In the genomic region with DNA sequence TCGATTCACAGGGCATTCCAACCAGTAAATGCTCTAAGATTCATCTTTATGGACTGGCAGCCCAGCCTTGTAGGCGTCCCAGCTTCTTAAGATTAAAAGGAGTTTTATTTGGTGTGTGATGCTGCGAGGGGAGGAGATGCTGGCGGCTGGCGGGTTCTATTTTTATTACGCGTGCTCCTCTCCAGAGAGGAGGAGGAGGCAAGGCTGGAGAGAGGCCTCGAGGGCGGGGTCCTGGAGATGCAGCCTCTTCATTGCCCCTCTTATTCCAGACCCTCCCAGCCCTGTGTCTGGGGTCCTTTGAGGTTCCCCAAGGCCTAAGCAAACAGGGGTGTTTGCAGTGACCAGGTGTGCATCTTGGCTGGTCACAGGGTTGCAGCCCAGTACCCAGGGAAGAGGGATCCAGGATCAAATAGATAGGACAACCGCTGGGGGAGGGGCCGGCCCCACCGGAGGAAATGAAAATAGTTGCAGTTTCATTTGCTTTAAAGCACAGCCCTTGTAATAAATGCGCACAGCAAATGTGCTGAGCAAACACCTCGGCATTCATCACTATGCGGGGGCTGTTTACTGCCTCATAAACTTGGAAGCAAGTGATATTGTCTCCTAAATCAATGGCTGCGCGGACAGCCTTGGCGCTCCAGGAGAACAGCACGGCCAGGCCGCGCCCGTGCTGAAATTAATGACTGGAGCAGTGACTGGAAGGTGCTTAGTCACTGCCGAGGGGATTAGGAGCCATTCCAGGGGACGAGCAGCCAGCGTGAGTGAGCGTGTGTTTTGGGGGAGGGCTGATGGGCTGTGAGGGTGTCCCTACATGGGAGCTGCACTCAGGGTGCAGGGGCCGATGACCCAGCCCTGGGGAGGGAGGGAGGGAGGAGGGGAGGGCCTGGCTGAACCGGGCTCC, we compare ENCODE assay signal across 1 cellular context.
A peak's percentile ranks its signal among the peaks of the same experiment; 100 is the strongest.
TF ChIP-seq lines count a peak whose summit lies in the region.

No MANE protein-coding gene starts in this region.

TF ChIP-seq in K562, 482 proteins besides CTCF, POLR2A, EP300 and RAD21 (continued from another document and continues in another):
- TF ChIP-seq, protein P1, sequence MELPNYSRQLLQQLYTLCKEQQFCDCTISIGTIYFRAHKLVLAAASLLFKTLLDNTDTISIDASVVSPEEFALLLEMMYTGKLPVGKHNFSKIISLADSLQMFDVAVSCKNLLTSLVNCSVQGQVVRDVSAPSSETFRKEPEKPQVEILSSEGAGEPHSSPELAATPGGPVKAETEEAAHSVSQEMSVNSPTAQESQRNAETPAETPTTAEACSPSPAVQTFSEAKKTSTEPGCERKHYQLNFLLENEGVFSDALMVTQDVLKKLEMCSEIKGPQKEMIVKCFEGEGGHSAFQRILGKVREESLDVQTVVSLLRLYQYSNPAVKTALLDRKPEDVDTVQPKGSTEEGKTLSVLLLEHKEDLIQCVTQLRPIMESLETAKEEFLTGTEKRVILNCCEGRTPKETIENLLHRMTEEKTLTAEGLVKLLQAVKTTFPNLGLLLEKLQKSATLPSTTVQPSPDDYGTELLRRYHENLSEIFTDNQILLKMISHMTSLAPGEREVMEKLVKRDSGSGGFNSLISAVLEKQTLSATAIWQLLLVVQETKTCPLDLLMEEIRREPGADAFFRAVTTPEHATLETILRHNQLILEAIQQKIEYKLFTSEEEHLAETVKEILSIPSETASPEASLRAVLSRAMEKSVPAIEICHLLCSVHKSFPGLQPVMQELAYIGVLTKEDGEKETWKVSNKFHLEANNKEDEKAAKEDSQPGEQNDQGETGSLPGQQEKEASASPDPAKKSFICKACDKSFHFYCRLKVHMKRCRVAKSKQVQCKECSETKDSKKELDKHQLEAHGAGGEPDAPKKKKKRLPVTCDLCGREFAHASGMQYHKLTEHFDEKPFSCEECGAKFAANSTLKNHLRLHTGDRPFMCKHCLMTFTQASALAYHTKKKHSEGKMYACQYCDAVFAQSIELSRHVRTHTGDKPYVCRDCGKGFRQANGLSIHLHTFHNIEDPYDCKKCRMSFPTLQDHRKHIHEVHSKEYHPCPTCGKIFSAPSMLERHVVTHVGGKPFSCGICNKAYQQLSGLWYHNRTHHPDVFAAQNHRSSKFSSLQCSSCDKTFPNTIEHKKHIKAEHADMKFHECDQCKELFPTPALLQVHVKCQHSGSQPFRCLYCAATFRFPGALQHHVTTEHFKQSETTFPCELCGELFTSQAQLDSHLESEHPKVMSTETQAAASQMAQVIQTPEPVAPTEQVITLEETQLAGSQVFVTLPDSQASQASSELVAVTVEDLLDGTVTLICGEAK (IDR thresholded peaks at IDR 0.05) = 0 out of 2 replicates have a peak, but pooled peaks have one; percentile 15
- TF ChIP-seq, protein P1 (CRISPR knock-in tag; IDR thresholded peaks at IDR 0.05) = no peak
- TF ChIP-seq, protein P2, sequence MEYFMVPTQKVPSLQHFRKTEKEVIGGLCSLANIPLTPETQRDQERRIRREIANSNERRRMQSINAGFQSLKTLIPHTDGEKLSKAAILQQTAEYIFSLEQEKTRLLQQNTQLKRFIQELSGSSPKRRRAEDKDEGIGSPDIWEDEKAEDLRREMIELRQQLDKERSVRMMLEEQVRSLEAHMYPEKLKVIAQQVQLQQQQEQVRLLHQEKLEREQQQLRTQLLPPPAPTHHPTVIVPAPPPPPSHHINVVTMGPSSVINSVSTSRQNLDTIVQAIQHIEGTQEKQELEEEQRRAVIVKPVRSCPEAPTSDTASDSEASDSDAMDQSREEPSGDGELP (CRISPR knock-in tag; IDR thresholded peaks at IDR 0.05; ENCODE audit: borderline replicate concordance) = peak; percentile 72; the same call in 1 of the 2 replicates
- TF ChIP-seq PURB (CRISPR knock-in tag; IDR thresholded peaks at IDR 0.05; ENCODE audit: low read depth) (no peak), MEIS2 (IDR thresholded peaks at IDR 0.05; ENCODE audit: partially characterized antibody) (peak; percentile 83), KAT2B (IDR thresholded peaks at IDR 0.05; ENCODE audit: low read depth, low read length) (no peak), CTBP1 (IDR thresholded peaks at IDR 0.05; ENCODE audit: borderline replicate concordance) (peak; percentile 64; the same call in 1 of the 2 replicates), RAD51 (IDR thresholded peaks at IDR 0.05; ENCODE audit: borderline replicate concordance, low read depth) (no peak), LCOR (CRISPR knock-in tag; IDR thresholded peaks at IDR 0.05) (0 out of 2 replicates have a peak, but pooled peaks have one; percentile 22), RCOR1 (IDR thresholded peaks at IDR 0.05; ENCODE audit: borderline replicate concordance in 1 of 2, low read depth in 2 of 2, low read length in 2 of 2) (peak in 1 of 2 experiments; percentile 64; a peak in 3 of 4 replicates), NFRKB (IDR thresholded peaks at IDR 0.05; ENCODE audit: low read depth) (peak; percentile 58; the same call in 1 of the 2 replicates), SMARCA4 (IDR thresholded peaks at IDR 0.05) (peak; percentile 81), PCBP1 (IDR thresholded peaks at IDR 0.05; ENCODE audit: low read depth, low read length, poor library complexity, severe bottlenecking) (peak; percentile 67), CBFA2T3 (IDR thresholded peaks at IDR 0.05) (0 out of 2 replicates have a peak, but pooled peaks have one; percentile 19), ZNF644 (tag; IDR thresholded peaks at IDR 0.05; ENCODE audit: low read depth) (0 out of 2 replicates have a peak, but pooled peaks have one; percentile 28), HNRNPLL (IDR thresholded peaks at IDR 0.05; ENCODE audit: low read depth, low read length, poor library complexity, severe bottlenecking) (no peak), BHLHE40 (IDR thresholded peaks at IDR 0.05; ENCODE audit: low read length) (peak; percentile 86), ARID1B (IDR thresholded peaks at IDR 0.05) (peak; percentile 75), TFAM (CRISPR knock-in tag; conservative IDR thresholded peaks at IDR 0.05) (no peak), MAFK (IDR thresholded peaks at IDR 0.05; ENCODE audit: low read length) (peak; percentile 74), NR4A1 (CRISPR knock-in tag; IDR thresholded peaks at IDR 0.05) (no peak), NR4A1 (tag; IDR thresholded peaks at IDR 0.05) (0 out of 2 replicates have a peak, but pooled peaks have one; percentile 43)
- TF ChIP-seq, protein P3, sequence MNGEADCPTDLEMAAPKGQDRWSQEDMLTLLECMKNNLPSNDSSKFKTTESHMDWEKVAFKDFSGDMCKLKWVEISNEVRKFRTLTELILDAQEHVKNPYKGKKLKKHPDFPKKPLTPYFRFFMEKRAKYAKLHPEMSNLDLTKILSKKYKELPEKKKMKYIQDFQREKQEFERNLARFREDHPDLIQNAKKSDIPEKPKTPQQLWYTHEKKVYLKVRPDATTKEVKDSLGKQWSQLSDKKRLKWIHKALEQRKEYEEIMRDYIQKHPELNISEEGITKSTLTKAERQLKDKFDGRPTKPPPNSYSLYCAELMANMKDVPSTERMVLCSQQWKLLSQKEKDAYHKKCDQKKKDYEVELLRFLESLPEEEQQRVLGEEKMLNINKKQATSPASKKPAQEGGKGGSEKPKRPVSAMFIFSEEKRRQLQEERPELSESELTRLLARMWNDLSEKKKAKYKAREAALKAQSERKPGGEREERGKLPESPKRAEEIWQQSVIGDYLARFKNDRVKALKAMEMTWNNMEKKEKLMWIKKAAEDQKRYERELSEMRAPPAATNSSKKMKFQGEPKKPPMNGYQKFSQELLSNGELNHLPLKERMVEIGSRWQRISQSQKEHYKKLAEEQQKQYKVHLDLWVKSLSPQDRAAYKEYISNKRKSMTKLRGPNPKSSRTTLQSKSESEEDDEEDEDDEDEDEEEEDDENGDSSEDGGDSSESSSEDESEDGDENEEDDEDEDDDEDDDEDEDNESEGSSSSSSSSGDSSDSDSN (IDR thresholded peaks at IDR 0.05; ENCODE audit: borderline replicate concordance in 1 of 2, low read depth in 2 of 2, low read length in 2 of 2) = 0 out of 4 replicates have a peak, but pooled peaks of 1 of the 2 experiments have one; percentile 74
- TF ChIP-seq, protein P4, sequence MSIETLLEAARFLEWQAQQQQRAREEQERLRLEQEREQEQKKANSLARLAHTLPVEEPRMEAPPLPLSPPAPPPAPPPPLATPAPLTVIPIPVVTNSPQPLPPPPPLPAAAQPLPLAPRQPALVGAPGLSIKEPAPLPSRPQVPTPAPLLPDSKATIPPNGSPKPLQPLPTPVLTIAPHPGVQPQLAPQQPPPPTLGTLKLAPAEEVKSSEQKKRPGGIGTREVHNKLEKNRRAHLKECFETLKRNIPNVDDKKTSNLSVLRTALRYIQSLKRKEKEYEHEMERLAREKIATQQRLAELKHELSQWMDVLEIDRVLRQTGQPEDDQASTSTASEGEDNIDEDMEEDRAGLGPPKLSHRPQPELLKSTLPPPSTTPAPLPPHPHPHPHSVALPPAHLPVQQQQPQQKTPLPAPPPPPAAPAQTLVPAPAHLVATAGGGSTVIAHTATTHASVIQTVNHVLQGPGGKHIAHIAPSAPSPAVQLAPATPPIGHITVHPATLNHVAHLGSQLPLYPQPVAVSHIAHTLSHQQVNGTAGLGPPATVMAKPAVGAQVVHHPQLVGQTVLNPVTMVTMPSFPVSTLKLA (conservative IDR thresholded peaks at IDR 0.05) = peak in 1 of 2 experiments; percentile 37; a peak in 1 of 4 replicates
- TF ChIP-seq, protein P5, sequence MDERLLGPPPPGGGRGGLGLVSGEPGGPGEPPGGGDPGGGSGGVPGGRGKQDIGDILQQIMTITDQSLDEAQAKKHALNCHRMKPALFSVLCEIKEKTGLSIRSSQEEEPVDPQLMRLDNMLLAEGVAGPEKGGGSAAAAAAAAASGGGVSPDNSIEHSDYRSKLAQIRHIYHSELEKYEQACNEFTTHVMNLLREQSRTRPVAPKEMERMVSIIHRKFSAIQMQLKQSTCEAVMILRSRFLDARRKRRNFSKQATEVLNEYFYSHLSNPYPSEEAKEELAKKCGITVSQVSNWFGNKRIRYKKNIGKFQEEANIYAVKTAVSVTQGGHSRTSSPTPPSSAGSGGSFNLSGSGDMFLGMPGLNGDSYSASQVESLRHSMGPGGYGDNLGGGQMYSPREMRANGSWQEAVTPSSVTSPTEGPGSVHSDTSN (CRISPR knock-in tag; IDR thresholded peaks at IDR 0.05; ENCODE audit: low read depth) = no peak
- TF ChIP-seq, protein P5 (tag; conservative IDR thresholded peaks at IDR 0.05; ENCODE audit: low read depth) = peak; percentile 89
- TF ChIP-seq, protein P6, sequence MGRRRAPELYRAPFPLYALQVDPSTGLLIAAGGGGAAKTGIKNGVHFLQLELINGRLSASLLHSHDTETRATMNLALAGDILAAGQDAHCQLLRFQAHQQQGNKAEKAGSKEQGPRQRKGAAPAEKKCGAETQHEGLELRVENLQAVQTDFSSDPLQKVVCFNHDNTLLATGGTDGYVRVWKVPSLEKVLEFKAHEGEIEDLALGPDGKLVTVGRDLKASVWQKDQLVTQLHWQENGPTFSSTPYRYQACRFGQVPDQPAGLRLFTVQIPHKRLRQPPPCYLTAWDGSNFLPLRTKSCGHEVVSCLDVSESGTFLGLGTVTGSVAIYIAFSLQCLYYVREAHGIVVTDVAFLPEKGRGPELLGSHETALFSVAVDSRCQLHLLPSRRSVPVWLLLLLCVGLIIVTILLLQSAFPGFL (CRISPR knock-in tag; IDR thresholded peaks at IDR 0.05) = 0 out of 2 replicates have a peak, but pooled peaks have one; percentile 80
- TF ChIP-seq, protein P7, sequence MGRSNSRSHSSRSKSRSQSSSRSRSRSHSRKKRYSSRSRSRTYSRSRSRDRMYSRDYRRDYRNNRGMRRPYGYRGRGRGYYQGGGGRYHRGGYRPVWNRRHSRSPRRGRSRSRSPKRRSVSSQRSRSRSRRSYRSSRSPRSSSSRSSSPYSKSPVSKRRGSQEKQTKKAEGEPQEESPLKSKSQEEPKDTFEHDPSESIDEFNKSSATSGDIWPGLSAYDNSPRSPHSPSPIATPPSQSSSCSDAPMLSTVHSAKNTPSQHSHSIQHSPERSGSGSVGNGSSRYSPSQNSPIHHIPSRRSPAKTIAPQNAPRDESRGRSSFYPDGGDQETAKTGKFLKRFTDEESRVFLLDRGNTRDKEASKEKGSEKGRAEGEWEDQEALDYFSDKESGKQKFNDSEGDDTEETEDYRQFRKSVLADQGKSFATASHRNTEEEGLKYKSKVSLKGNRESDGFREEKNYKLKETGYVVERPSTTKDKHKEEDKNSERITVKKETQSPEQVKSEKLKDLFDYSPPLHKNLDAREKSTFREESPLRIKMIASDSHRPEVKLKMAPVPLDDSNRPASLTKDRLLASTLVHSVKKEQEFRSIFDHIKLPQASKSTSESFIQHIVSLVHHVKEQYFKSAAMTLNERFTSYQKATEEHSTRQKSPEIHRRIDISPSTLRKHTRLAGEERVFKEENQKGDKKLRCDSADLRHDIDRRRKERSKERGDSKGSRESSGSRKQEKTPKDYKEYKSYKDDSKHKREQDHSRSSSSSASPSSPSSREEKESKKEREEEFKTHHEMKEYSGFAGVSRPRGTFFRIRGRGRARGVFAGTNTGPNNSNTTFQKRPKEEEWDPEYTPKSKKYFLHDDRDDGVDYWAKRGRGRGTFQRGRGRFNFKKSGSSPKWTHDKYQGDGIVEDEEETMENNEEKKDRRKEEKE (IDR thresholded peaks at IDR 0.05; ENCODE audit: borderline replicate concordance in 1 of 2, control insufficient read depth in 1 of 2, low read depth in 2 of 2, low read length in 1 of 2) = no peak
